Comparison of ENCODE assay signal across 32 cellular contexts in genomic region chr3:144522461-144522860, GRCh38.
"Had no signal": no experiment of that assay in that cellular context is flagged by ENCODE, and none has a peak within 500 bp of the region (broad histone marks: within the 10 kb centered on the region; RNA-seq: fewer than 3 reads in every experiment).

No MANE protein-coding gene starts in this region.

- ATAC-seq: activated naive CD4-positive, alpha-beta T cell treated with anti-CD3 and anti-CD28 coated beads, Interleukin-2, amount 50 U/mL, for 72 hours; activated naive CD8-positive, alpha-beta T cell treated with anti-CD3 and anti-CD28 coated beads, Interleukin-2, amount 50 U/mL, for 24 hours; activated T-cell treated with anti-CD3 and anti-CD28 coated beads, Interleukin-2, amount 50 U/mL, for 4 hours; activated T-cell treated with anti-CD3 and anti-CD28 coated beads, Interleukin-2, amount 50 U/mL, for 72 hours; activated T-helper 17 cell treated with anti-CD3 and anti-CD28 coated beads, Interleukin-2, amount 50 U/mL, for 72 hours; body of pancreas had no signal

- H3K27me3 ChIP-seq: adrenal gland, ascending aorta, body of pancreas, brain microvascular endothelial cell, breast epithelium, cardiac muscle cell had no signal

- H3K4me1 ChIP-seq: adrenal gland, ascending aorta, body of pancreas, breast epithelium had no signal

- H3K4me3 ChIP-seq: adrenal gland, ascending aorta, body of pancreas, breast epithelium, cardiac muscle cell had no signal

- H3K36me3 ChIP-seq: adrenal gland, ascending aorta, brain microvascular endothelial cell, breast epithelium, cardiac muscle cell had no signal

- H3K27ac ChIP-seq: adrenal gland, ascending aorta, body of pancreas, brain microvascular endothelial cell, breast epithelium, cardiac muscle cell had no signal

- DNase-seq: activated effector memory CD4-positive, alpha-beta T cell treated with anti-CD3 and anti-CD28 coated beads, Interleukin-2, amount 50 U/mL, for 16 hours; activated effector memory CD4-positive, alpha-beta T cell treated with Interleukin-2 at 50 U/mL for 16 hours; activated gamma-delta T cell; activated gamma-delta T cell treated with Interleukin-2 at 50 U/mL for 16 hours; activated naive CD4-positive, alpha-beta T cell; activated naive CD4-positive, alpha-beta T cell treated with anti-CD3 and anti-CD28 coated beads for 36 hours; activated naive CD4-positive, alpha-beta T cell treated with anti-CD3 and anti-CD28 coated beads, Interleukin-2, amount 10 ng/mL, durations not matched to agents 7 days and 5 days; activated naive CD4-positive, alpha-beta T cell treated with anti-CD3 and anti-CD28 coated beads, Interleukin-2, amount 50 U/mL, for 16 hours; activated naive CD4-positive, alpha-beta T cell treated with Interleukin-2 at 50 U/mL for 16 hours; activated naive CD8-positive, alpha-beta T cell treated with anti-CD3 and anti-CD28 coated beads for 36 hours; activated naive CD8-positive, alpha-beta T cell treated with anti-CD3 and anti-CD28 coated beads, Interleukin-2, amount 10 ng/mL, durations not matched to agents 7 days and 5 days; activated naive CD8-positive, alpha-beta T cell treated with anti-CD3 and anti-CD28 coated beads, Interleukin-2, amount 50 U/mL, for 24 hours; activated T-cell treated with anti-CD3 and anti-CD28 coated beads, Interleukin-2, amount 50 U/mL, for 1 hour; activated T-cell treated with anti-CD3 and anti-CD28 coated beads, Interleukin-2, amount 50 U/mL, for 24 hours; activated T-cell treated with anti-CD3 and anti-CD28 coated beads, Interleukin-2, amount 50 U/mL, for 4 hours; activated T-cell treated with anti-CD3 and anti-CD28 coated beads, Interleukin-2, amount 50 U/mL, for 48 hours; activated T-cell treated with anti-CD3 and anti-CD28 coated beads, Interleukin-2, amount 50 U/mL, for 72 hours; adrenal gland; amniotic stem cell; amygdala; anterior cingulate cortex; aorta; body of pancreas; brain microvascular endothelial cell; caudate nucleus; central memory CD4-positive, alpha-beta T cell; cerebellar nuclear complex had no signal

- H3K9me3 ChIP-seq: adrenal gland, ascending aorta, body of pancreas, breast epithelium had no signal
